In the genomic region with DNA sequence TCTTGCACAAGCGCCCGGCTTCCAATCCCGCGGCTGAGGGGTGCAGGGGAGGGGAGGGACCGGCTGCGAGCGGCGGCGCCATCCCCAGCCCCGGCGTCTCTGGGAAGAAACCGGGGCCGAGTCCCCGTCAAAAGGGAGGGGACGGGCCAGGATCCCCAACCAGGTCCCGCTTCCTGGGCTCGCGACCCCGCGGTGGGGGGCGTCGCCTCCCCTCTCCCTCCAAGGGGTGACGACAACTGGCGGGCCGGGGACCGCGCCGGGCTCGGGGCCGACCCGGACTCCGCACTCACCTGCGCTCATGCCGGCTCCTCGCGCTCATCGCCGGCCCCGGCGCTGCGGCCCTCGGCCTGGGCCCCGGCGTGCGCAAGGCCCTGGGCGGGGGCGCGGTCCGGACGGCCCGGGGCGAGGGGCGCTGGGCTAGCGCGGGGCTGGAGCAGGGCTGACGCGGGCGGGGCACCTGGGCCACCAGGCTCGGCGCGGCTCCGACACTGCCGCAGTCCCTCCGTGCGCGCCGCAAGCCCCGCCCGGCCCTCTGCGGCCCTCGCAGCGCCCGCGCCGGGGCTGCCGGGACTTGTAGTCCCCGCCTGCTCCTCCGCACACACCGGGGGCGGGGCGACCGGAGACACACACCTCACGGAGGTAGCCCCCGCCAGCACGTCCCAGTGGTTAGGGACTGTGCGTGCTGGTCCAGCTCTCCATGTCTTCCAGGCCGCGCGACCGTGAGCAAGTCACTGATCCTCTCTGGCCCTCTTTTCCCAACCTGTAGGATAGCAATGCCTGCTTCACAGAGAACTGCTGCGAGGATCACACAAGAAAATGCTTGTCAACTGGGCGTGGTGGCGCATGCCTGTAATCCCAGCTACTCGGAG, we compare ENCODE assay signal across 8 cellular contexts. TPM values are rescaled to one million over a fixed set of nuclear protein-coding genes. Genes with fewer than 3 reads are reported as not detected.
DNase-seq lines count a peak whose midpoint lies in the region; ATAC-seq and TF ChIP-seq lines count a peak whose summit lies in the region.

A gene with protein sequence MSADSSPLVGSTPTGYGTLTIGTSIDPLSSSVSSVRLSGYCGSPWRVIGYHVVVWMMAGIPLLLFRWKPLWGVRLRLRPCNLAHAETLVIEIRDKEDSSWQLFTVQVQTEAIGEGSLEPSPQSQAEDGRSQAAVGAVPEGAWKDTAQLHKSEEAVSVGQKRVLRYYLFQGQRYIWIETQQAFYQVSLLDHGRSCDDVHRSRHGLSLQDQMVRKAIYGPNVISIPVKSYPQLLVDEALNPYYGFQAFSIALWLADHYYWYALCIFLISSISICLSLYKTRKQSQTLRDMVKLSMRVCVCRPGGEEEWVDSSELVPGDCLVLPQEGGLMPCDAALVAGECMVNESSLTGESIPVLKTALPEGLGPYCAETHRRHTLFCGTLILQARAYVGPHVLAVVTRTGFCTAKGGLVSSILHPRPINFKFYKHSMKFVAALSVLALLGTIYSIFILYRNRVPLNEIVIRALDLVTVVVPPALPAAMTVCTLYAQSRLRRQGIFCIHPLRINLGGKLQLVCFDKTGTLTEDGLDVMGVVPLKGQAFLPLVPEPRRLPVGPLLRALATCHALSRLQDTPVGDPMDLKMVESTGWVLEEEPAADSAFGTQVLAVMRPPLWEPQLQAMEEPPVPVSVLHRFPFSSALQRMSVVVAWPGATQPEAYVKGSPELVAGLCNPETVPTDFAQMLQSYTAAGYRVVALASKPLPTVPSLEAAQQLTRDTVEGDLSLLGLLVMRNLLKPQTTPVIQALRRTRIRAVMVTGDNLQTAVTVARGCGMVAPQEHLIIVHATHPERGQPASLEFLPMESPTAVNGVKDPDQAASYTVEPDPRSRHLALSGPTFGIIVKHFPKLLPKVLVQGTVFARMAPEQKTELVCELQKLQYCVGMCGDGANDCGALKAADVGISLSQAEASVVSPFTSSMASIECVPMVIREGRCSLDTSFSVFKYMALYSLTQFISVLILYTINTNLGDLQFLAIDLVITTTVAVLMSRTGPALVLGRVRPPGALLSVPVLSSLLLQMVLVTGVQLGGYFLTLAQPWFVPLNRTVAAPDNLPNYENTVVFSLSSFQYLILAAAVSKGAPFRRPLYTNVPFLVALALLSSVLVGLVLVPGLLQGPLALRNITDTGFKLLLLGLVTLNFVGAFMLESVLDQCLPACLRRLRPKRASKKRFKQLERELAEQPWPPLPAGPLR (minus strand): TSS at position 490 of the 869 bp plus-strand sequence. CDS start 190 bp downstream, at position 300.

- no peaks in the 10 kb centered on the region for H3K9me3 Mint-ChIP-seq in dendritic cell treated with granulocyte-macrophage colony-stimulating factor and Interleukin-4, amounts not matched to agents 40 ng/mL and 50 ng/mL, for 4 days

- ATAC-seq in HG03196 (IDR thresholded peaks at IDR 0.05; ENCODE audit: unreplicated experiment) (peak; percentile 84), left lung (peak; percentile 98)

- peak; percentile 54 for TF ChIP-seq POLR2A in GM18951 (IDR thresholded peaks at IDR 0.05; ENCODE audit: extremely low read depth, insufficient read depth, insufficient read length)

- H3K27me3 Mint-ChIP-seq in dendritic cell treated with granulocyte-macrophage colony-stimulating factor and Interleukin-4, amounts not matched to agents 40 ng/mL and 50 ng/mL, for 4 days, result peaks cover 10% of the 10 kb centered on the region

- peak within 1 kb of the TSS; percentile 76 to 96 for H3K4me3 ChIP-seq in left lung

- peak; percentile 80 for DNase-seq in AG08395 (ENCODE audit: low spot score)
- DNase-seq in NCI-H460 (ENCODE audit: extremely low read depth, low read depth), result peak; percentile 60
- peak; percentile 70 to 71 for DNase-seq in activated CD4-positive, alpha-beta T cell treated with anti-CD3 and anti-CD28 coated beads, Interleukin-2, amount 50 U/mL, for 24 hours (ENCODE audit: low read depth in 1 of 2, low spot score in 1 of 2)
- DNase-seq in left lung, result peak; percentile 82 to 98
- peak; percentile 75 to 86 for DNase-seq in stimulated activated CD4-positive, alpha-beta T cell treated with anti-CD3 and anti-CD28 coated beads, Interleukin-2, amount 100 ng/mL, for 48 hours

- no peaks in the 10 kb centered on the region for H3K9me3 ChIP-seq in left lung

- no peaks in the 10 kb centered on the region for H3K27me3 ChIP-seq in left lung

- TF ChIP-seq CTCF in left lung (IDR thresholded peaks at IDR 0.05), result no peak

- H3K27ac ChIP-seq in left lung, result peak within 1 kb of the TSS; percentile 13 to 64

- H3K4me1 ChIP-seq in left lung, result peaks cover 9 to 63% of the 10 kb centered on the region in 2 donors

- no peaks in the 10 kb centered on the region for H3K36me3 ChIP-seq in left lung

- intact Hi-C loops in dendritic cell treated with granulocyte-macrophage colony-stimulating factor and Interleukin-4, amounts not matched to agents 40 ng/mL and 50 ng/mL, for 4 days (cut with micrococcal nuclease), result loop anchor here (2.0 kb wide), 1 partner anchor 15 kb away; no protein-coding TSS in a partner anchor
- intact Hi-C loops in left lung (cut with DNase I), result no loop called here

- peak within 1 kb of the TSS; percentile 60 for H3K27ac Mint-ChIP-seq in dendritic cell treated with granulocyte-macrophage colony-stimulating factor and Interleukin-4, amounts not matched to agents 40 ng/mL and 50 ng/mL, for 4 days

- in situ Hi-C loops in GM18951 (cut with MboI; ENCODE audit: low sequenced_read_pairs, unreplicated experiment), result no loop called here

- peaks cover 12% of the 10 kb centered on the region for H3K36me3 Mint-ChIP-seq in dendritic cell treated with granulocyte-macrophage colony-stimulating factor and Interleukin-4, amounts not matched to agents 40 ng/mL and 50 ng/mL, for 4 days (ENCODE audit: low read depth)

- H3K4me3 Mint-ChIP-seq in dendritic cell treated with granulocyte-macrophage colony-stimulating factor and Interleukin-4, amounts not matched to agents 40 ng/mL and 50 ng/mL, for 4 days, result peak within 1 kb of the TSS; percentile 80

- peaks cover 52% of the 10 kb centered on the region for H3K4me1 Mint-ChIP-seq in dendritic cell treated with granulocyte-macrophage colony-stimulating factor and Interleukin-4, amounts not matched to agents 40 ng/mL and 50 ng/mL, for 4 days (ENCODE audit: low read depth)

RNA-seq across cellular contexts. Expression of the gene that starts here (rescaled TPM):
- total RNA-seq in NCI-H460 (2014; rRNA removed; shearing (Covaris generic)), result 23.2 and 30.9 TPM in 2 replicates
- 20.0 and 25.5 TPM in 2 replicates for polyA plus RNA-seq in NCI-H460 (2014; cell fraction: nucleus; rRNA removed)
- 10 to 100 TPM; 63.6 to 65.0 TPM for total RNA-seq in left lung

Comparison
In these comparisons a context has a peak if more than half of its experiments do, and no peak if none do; other contexts are left out.
1. Peak in every context shown above with its lines: DNase-seq, ATAC-seq, H3K4me3 ChIP-seq and H3K27ac ChIP-seq.